27 cellular contexts compared by ENCODE assay signal in genomic region chr7:143467724-143468123, GRCh38. TPM values are rescaled to one million over a fixed set of nuclear protein-coding genes. Genes with fewer than 3 reads are reported as not detected.
"Had no signal": no experiment of that assay in that cellular context is flagged by ENCODE, and none has a peak within 500 bp of the region (broad histone marks: within the 10 kb centered on the region; RNA-seq: fewer than 3 reads in every experiment).

No MANE protein-coding gene starts in this region.

- DNase-seq: activated CD4-positive, alpha-beta T cell treated with anti-CD3 and anti-CD28 coated beads for 48 hours; activated CD4-positive, CD25-positive, alpha-beta regulatory T cell; activated CD8-positive, alpha-beta T cell treated with anti-CD3 and anti-CD28 coated beads, Interleukin-2, amount 10 ng/mL, durations not matched to agents 7 days and 5 days; activated gamma-delta T cell; activated naive CD4-positive, alpha-beta T cell treated with anti-CD3 and anti-CD28 coated beads, Interleukin-2, amount 50 U/mL, for 16 hours; activated naive CD8-positive, alpha-beta T cell treated with anti-CD3 and anti-CD28 coated beads, Interleukin-2, amount 50 U/mL, for 24 hours; effector CD4-positive, alpha-beta T cell; gastrocnemius medialis; head of caudate nucleus; hypothalamus; left ventricle myocardium superior; mammary epithelial cell; midbrain; right cardiac atrium; stimulated activated CD4-positive, alpha-beta T cell treated with anti-CD3 and anti-CD28 coated beads, Interleukin-1b, Interleukin-23, amount 100 ng/mL, for 48 hours; stimulated activated naive CD8-positive, alpha-beta T cell treated with anti-CD3 and anti-CD28 coated beads, Interleukin-15, amount 100 ng/mL, for 72 hours had no signal

- H3K4me1 ChIP-seq: gastrocnemius medialis, tibial nerve, vagina had no signal

- FAIRE-seq: endometrium had no signal

- H3K36me3 ChIP-seq: gastrocnemius medialis, tibial nerve, vagina had no signal

- H3K27ac ChIP-seq: gastrocnemius medialis, tibial nerve, vagina had no signal

- H3K4me3 ChIP-seq: gastrocnemius medialis, tibial nerve, vagina had no signal

- H3K9me3 ChIP-seq: gastrocnemius medialis, vagina had no signal

- H3K27me3 ChIP-seq: gastrocnemius medialis, tibial nerve, vagina had no signal

- ATAC-seq: activated CD8-positive, alpha-beta T cell treated with anti-CD3 and anti-CD28 coated beads, Interleukin-2, amount 10 ng/mL, durations not matched to agents 7 days and 5 days; activated naive CD8-positive, alpha-beta T cell treated with anti-CD3 and anti-CD28 coated beads, Interleukin-2, amount 50 U/mL, for 24 hours; gastrocnemius medialis; left ventricle myocardium superior; natural killer cell treated with Interleukin-12 subunit alpha and Interleukin-12 subunit beta and Interleukin-15 and Interleukin-18, amount 100 ng/mL, for 72 hours; right cardiac atrium; stimulated activated effector memory CD8-positive, alpha-beta T cell treated with anti-CD3 and anti-CD28 coated beads, Interleukin-12 subunit alpha, Interleukin-12 subunit beta, amount 100 ng/mL, for 72 hours; stimulated activated naive CD8-positive, alpha-beta T cell treated with anti-CD3 and anti-CD28 coated beads, Interleukin-15, amount 100 ng/mL, for 72 hours had no signal

RNA-seq across cellular contexts. Expression of gene TAS2R41, which starts 9.9 kb away (rescaled TPM):
- total RNA-seq: activated CD8-positive, alpha-beta T cell treated with anti-CD3 and anti-CD28 coated beads, Interleukin-2, amount 10 ng/mL, durations not matched to agents 7 days and 5 days; activated T-helper 1 cell treated with anti-CD3 and anti-CD28 coated beads, Interleukin-12 subunit alpha, Interleukin-12 subunit beta, Interleukin-2, Interleukin-4 antibody, amounts not matched to agents 30 ng/mL and 10 ng/mL and 1 ng/mL, durations not matched to agents 14 hours and 24 hours and 36 hours; cardiac septum; chondrocyte; gastrocnemius medialis; left ventricle myocardium superior; mammary epithelial cell; natural killer cell treated with Interleukin-12 subunit alpha and Interleukin-12 subunit beta and Interleukin-15 and Interleukin-18, amount 100 ng/mL, for 72 hours; osteocyte; pulmonary artery endothelial cell; right cardiac atrium; tibial nerve; vagina had no signal
- polyA plus RNA-seq: esophagus, mammary epithelial cell, right cardiac atrium had no signal

RNA-seq across cellular contexts. Expression of gene TAS2R60, which starts 24.5 kb away (rescaled TPM):
- total RNA-seq: activated T-helper 1 cell treated with anti-CD3 and anti-CD28 coated beads, Interleukin-12 subunit alpha, Interleukin-12 subunit beta, Interleukin-2, Interleukin-4 antibody, amounts not matched to agents 30 ng/mL and 10 ng/mL and 1 ng/mL, durations not matched to agents 14 hours and 24 hours and 36 hours; cardiac septum; chondrocyte; gastrocnemius medialis; left ventricle myocardium superior; natural killer cell treated with Interleukin-12 subunit alpha and Interleukin-12 subunit beta and Interleukin-15 and Interleukin-18, amount 100 ng/mL, for 72 hours; osteocyte; pulmonary artery endothelial cell; right cardiac atrium; tibial nerve; vagina had no signal
- polyA plus RNA-seq: esophagus, mammary epithelial cell, right cardiac atrium had no signal

RNA-seq across cellular contexts. Expression of gene EPHA1, which starts 59.1 kb away (rescaled TPM):
- total RNA-seq: activated T-helper 1 cell treated with anti-CD3 and anti-CD28 coated beads, Interleukin-12 subunit alpha, Interleukin-12 subunit beta, Interleukin-2, Interleukin-4 antibody, amounts not matched to agents 30 ng/mL and 10 ng/mL and 1 ng/mL, durations not matched to agents 14 hours and 24 hours and 36 hours; cardiac septum; chondrocyte; gastrocnemius medialis; left ventricle myocardium superior; osteocyte had no signal
